Comparison of ENCODE assay signal across 1 cellular context in genomic region chr10:124032982-124033886, GRCh38.
TF ChIP-seq lines count a peak whose summit lies in the region.

No MANE protein-coding gene starts in this region.

TF ChIP-seq in IMR-90, 13 proteins besides CTCF, POLR2A, EP300 and RAD21 (continued from another document):
- TF ChIP-seq USF2 (IDR thresholded peaks at IDR 0.05; ENCODE audit: low read depth, low read length) (no peak), FOS (IDR thresholded peaks at IDR 0.05; ENCODE audit: low read depth, low read length) (no peak), BHLHE40 (IDR thresholded peaks at IDR 0.05; ENCODE audit: low read depth, low read length) (no peak), ELK1 (IDR thresholded peaks at IDR 0.05; ENCODE audit: borderline replicate concordance, low read depth, low read length) (no peak)
